ENCODE assay signal across 1 cellular context in genomic region chr13:110366733-110367132, GRCh38.
TF ChIP-seq lines count a peak whose summit lies in the region.

No MANE protein-coding gene starts in this region.

TF ChIP-seq in WTC11, 78 proteins besides CTCF, POLR2A, EP300 and RAD21 (continued from another document):
- TF ChIP-seq USF1 (CRISPR knock-in tag; IDR thresholded peaks at IDR 0.05) (no peak), ETV6 (CRISPR knock-in tag; IDR thresholded peaks at IDR 0.05) (no peak), TEAD1 (CRISPR knock-in tag; IDR thresholded peaks at IDR 0.05) (no peak), RORB (CRISPR knock-in tag; IDR thresholded peaks at IDR 0.05) (no peak), JUN (CRISPR knock-in tag; IDR thresholded peaks at IDR 0.05) (no peak), PRDM15 (CRISPR knock-in tag; IDR thresholded peaks at IDR 0.05) (no peak), CBFB (CRISPR knock-in tag; IDR thresholded peaks at IDR 0.05; ENCODE audit: low read depth) (no peak), HMGXB4 (CRISPR knock-in tag; IDR thresholded peaks at IDR 0.05) (no peak), ZNF396 (CRISPR knock-in tag; IDR thresholded peaks at IDR 0.05; ENCODE audit: borderline replicate concordance) (no peak), AFF4 (CRISPR knock-in tag; IDR thresholded peaks at IDR 0.05; ENCODE audit: borderline replicate concordance) (no peak), ERG (CRISPR knock-in tag; IDR thresholded peaks at IDR 0.05) (no peak), E2F4 (CRISPR knock-in tag; IDR thresholded peaks at IDR 0.05; ENCODE audit: borderline replicate concordance, low read depth) (no peak), SMAD4 (CRISPR knock-in tag; IDR thresholded peaks at IDR 0.05) (no peak), FOXP4 (CRISPR knock-in tag; IDR thresholded peaks at IDR 0.05) (no peak), ATF3 (CRISPR knock-in tag; conservative IDR thresholded peaks at IDR 0.05) (no peak)
